ENCODE assay signal across 20 cellular contexts in the genomic region with DNA sequence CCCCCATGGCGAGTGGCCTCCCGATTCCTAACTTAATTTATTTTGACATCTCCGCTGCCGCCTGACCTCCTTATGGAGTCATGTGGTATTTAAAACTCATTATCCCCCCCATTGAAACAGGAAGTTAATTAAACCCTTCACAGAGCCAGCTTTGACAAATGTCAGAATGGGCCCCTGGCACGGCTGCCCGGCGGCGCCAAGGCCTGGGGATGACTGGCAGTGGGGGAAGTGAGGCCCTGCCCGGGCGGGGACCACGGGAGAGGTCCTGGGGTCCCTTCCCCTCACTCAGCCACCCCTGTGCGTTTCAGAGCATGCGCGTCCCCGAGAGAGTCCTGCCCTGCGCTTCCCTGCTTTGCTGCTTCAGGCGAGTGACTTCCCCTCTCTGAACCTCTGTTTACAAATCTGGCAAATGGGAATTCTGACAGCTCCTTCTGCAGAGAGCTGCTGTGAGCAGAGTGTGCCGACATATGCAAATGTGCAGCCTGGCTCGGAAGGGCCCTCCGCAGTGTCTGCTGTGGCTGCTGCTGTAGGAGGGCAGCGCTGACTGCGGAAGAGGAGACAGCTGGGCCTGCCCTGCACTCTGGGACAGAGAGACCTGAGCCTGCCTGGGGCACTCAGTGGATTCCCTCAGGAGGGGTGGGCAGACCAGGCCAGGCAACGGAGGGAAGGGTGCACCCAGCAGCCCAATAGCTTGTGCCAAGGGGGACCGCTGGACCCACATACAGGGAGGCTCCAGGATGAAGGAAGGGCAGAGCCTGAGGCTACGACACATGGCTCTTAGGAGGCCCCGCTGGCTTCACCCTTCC. TPM values are rescaled to one million over a fixed set of nuclear protein-coding genes. Genes with fewer than 3 reads are reported as not detected.
DNase-seq lines count a peak whose midpoint lies in the region; ATAC-seq, FAIRE-seq and TF ChIP-seq lines count a peak whose summit lies in the region.
"Had no signal": no experiment of that assay in that cellular context is flagged by ENCODE, and none has a peak within 500 bp of the region (broad histone marks: within the 10 kb centered on the region; RNA-seq: fewer than 3 reads in every experiment).

No MANE protein-coding gene starts in this region.

- H3K36me3 Mint-ChIP-seq in stimulated activated naive B cell treated with anti-CD40 and anti-IgM and Interleukin-4, amounts not matched to agents 10 μg/mL and 1 μg/mL and 100 μg/mL, for 72 hours: no peaks in the 10 kb centered on the region

- no peaks in the 10 kb centered on the region for H3K9me3 ChIP-seq in HepG2 (ENCODE audit: low read length)
- H3K9me3 ChIP-seq in right lobe of liver: no peaks in the 10 kb centered on the region
- no peaks in the 10 kb centered on the region for H3K9me3 ChIP-seq in K562 (replicated peaks; ENCODE audit: control insufficient read depth, insufficient read depth, low read depth, low read length)
- H3K9me3 ChIP-seq: SJSA1, tibial artery had no signal

- TF ChIP-seq CTCF in HepG2 (CRISPR knock-in tag; IDR thresholded peaks at IDR 0.05) (no peak), right lobe of liver (IDR thresholded peaks at IDR 0.05) (no peak), K562 (IDR thresholded peaks at IDR 0.05 in 2 of 3, conservative IDR thresholded peaks at IDR 0.05 in 1 of 3; ENCODE audit: insufficient read depth in 2 of 3, low read depth in 1 of 3, low read length in 3 of 3) (no peak), dorsolateral prefrontal cortex (IDR thresholded peaks at IDR 0.05 in 54 of 56, conservative IDR thresholded peaks at IDR 0.05 in 2 of 56; ENCODE audit: low read depth in 1 of 56, partially characterized antibody in 56 of 56) (no peak)

- H3K27me3 Mint-ChIP-seq in stimulated activated naive B cell treated with anti-CD40 and anti-IgM and Interleukin-4, amounts not matched to agents 10 μg/mL and 1 μg/mL and 100 μg/mL, for 72 hours: peaks cover 0 to 13% of the 10 kb centered on the region in 2 donors

- H3K4me2 ChIP-seq in HepG2 (ENCODE audit: low read depth, low read length) (no peak overlapping the region), K562 (ENCODE audit: insufficient read depth, low read length) (no peak overlapping the region)

- BruUV-seq in HepG2 (replicated peaks; lab: Mats Ljungman, UMichigan) (no TSS peak), K562 (replicated peaks; lab: Mats Ljungman, UMichigan) (no TSS peak)

- H2AFZ ChIP-seq in HepG2 (ENCODE audit: low read length): no peak overlapping the region
- peak overlapping the region; percentile 4; the same call in 1 of the 2 replicates for H2AFZ ChIP-seq in K562 (ENCODE audit: low read depth, low read length)

- H3K27ac ChIP-seq in HepG2 (ENCODE audit: extremely low read length, insufficient read depth, low read length): no peak overlapping the region
- H3K27ac ChIP-seq in right lobe of liver: no peak overlapping the region
- H3K27ac ChIP-seq in K562 (ENCODE audit: extremely low read depth, low read depth, low read length): no peak overlapping the region
- H3K27ac ChIP-seq in dorsolateral prefrontal cortex: peak overlapping the region in 1 of 59 donors; percentile 44
- H3K27ac ChIP-seq: SJSA1, tibial artery had no signal

- H3K27me3 ChIP-seq in HepG2 (ENCODE audit: control insufficient read depth in 1 of 2, insufficient read depth in 2 of 2, low read length in 2 of 2) (peaks cover 32 to 85% of the 10 kb centered on the region in 2 experiments), right lobe of liver (no peaks in the 10 kb centered on the region), K562 (ENCODE audit: control insufficient read depth in 2 of 2, insufficient read depth in 2 of 2, low read length in 2 of 2) (no peaks in the 10 kb centered on the region), dorsolateral prefrontal cortex (no peaks in the 10 kb centered on the region)
- H3K27me3 ChIP-seq: SJSA1 had no signal

- no peaks in the 10 kb centered on the region for H3K9me1 ChIP-seq in K562 (ENCODE audit: control insufficient read depth, insufficient read depth, low read length)

- H3K36me3 ChIP-seq in HepG2 (replicated peaks in 1 of 2; ENCODE audit: control insufficient read depth in 1 of 2, insufficient read depth in 2 of 2, low read length in 2 of 2) (no peaks in the 10 kb centered on the region), right lobe of liver (no peaks in the 10 kb centered on the region), K562 (ENCODE audit: control insufficient read depth, insufficient read depth, low read length) (no peaks in the 10 kb centered on the region)
- H3K36me3 ChIP-seq: SJSA1, tibial artery had no signal

- no peak for ATAC-seq in HepG2
- no peak for ATAC-seq in right lobe of liver
- no peak for ATAC-seq in K562
- no peak for ATAC-seq in stimulated activated naive B cell treated with anti-CD40 and anti-IgM and Interleukin-4, amounts not matched to agents 10 μg/mL and 1 μg/mL and 100 μg/mL, for 72 hours (replicated peaks)
- ATAC-seq: left cardiac atrium had no signal

- no peaks in the 10 kb centered on the region for H3K9me3 Mint-ChIP-seq in stimulated activated naive B cell treated with anti-CD40 and anti-IgM and Interleukin-4, amounts not matched to agents 10 μg/mL and 1 μg/mL and 100 μg/mL, for 72 hours

- TF ChIP-seq POLR2A in HepG2 (IDR thresholded peaks at IDR 0.05; ENCODE audit: insufficient read depth in 1 of 2, low read depth in 2 of 2, low read length in 2 of 2): no peak
- TF ChIP-seq POLR2A in right lobe of liver (IDR thresholded peaks at IDR 0.05): no peak
- no peak for TF ChIP-seq POLR2A in K562 (conservative IDR thresholded peaks at IDR 0.05)

- TF ChIP-seq EP300 in HepG2 (IDR thresholded peaks at IDR 0.05; ENCODE audit: low read depth in 2 of 2, low read length in 2 of 2): no peak
- TF ChIP-seq EP300 in HepG2 (CRISPR knock-in tag; IDR thresholded peaks at IDR 0.05; ENCODE audit: borderline replicate concordance): no peak
- no peak for TF ChIP-seq EP300 in K562 (IDR thresholded peaks at IDR 0.05; ENCODE audit: low read length)

- DNase-seq in HepG2 (ENCODE audit: low spot score): no peak
- DNase-seq in right lobe of liver: no peak
- DNase-seq in NOMO-1 treated with DMSO at 0.1 percent for 48 hours (lab: John Stamatoyannopoulos, UW; ENCODE audit: unreplicated experiment): peak; percentile 92
- DNase-seq in K562 (ENCODE audit: extremely low read depth in 1 of 4, low spot score in 3 of 4): no peak
- DNase-seq in stimulated activated naive B cell treated with anti-CD40 and anti-IgM and Interleukin-4, amounts not matched to agents 10 μg/mL and 1 μg/mL and 100 μg/mL, for 72 hours: no peak
- no peak for DNase-seq in stimulated activated CD4-positive, alpha-beta T cell treated with anti-CD3 and anti-CD28 coated beads, Interleukin-4, amount 100 ng/mL, for 1 hour
- DNase-seq in SHP77 treated with DMSO at 0.1 percent for 48 hours (lab: John Stamatoyannopoulos, UW): no peak
- no peak for DNase-seq in dorsolateral prefrontal cortex
- DNase-seq: activated CD4-positive, alpha-beta T cell treated with anti-CD3 and anti-CD28 coated beads, Interleukin-2, amount 50 U/mL, for 4 hours; activated T-cell treated with anti-CD3 and anti-CD28 coated beads, Interleukin-2, amount 50 U/mL, for 48 hours; caudate nucleus; endodermal cell; H7; left cardiac atrium; NCI-H82; occipital lobe; stimulated activated CD4-positive, alpha-beta T cell treated with anti-CD3 and anti-CD28 coated beads, Interleukin-4, amount 100 ng/mL, for 4 hours; tibial artery had no signal

- TF ChIP-seq RAD21 in HepG2 (CRISPR knock-in tag; IDR thresholded peaks at IDR 0.05) (no peak), K562 (CRISPR knock-in tag; conservative IDR thresholded peaks at IDR 0.05 in 1 of 2, IDR thresholded peaks at IDR 0.05 in 1 of 2) (no peak)

- intact Hi-C loops in HepG2 (cut with micrococcal nuclease; ENCODE audit: unreplicated experiment): no loop called here
- intact Hi-C loops in right lobe of liver (cut with DNase I): no loop called here
- intact Hi-C loops in K562 (cut with micrococcal nuclease): no loop called here
- intact Hi-C loops in dorsolateral prefrontal cortex (cut with DNase I): loop anchor here in 1 of 2 donors (10.0 kb wide), 1 partner anchor 366 kb away; the partner anchor contains the start of gene APRT

- H3K4me3 ChIP-seq in HepG2 (replicated peaks in 1 of 3; ENCODE audit: insufficient read depth in 1 of 3, low read depth in 2 of 3, low read length in 3 of 3): no peak overlapping the region
- H3K4me3 ChIP-seq in right lobe of liver: no peak overlapping the region
- H3K4me3 ChIP-seq in K562: no peak overlapping the region
- H3K4me3 ChIP-seq in dorsolateral prefrontal cortex: no peak overlapping the region
- H3K4me3 ChIP-seq: SJSA1, tibial artery had no signal

- in situ Hi-C loops in HepG2 (cut with HindIII; ENCODE audit: extremely low pct_ligation_motif_present, low pct_unique_long_range_greater_than_20kb): no loop called here
- in situ Hi-C loops in K562 (cut with MboI): loop anchor here (10.0 kb wide), 1 partner anchor 76 kb away; no protein-coding TSS in a partner anchor

- H3K4me1 Mint-ChIP-seq in stimulated activated naive B cell treated with anti-CD40 and anti-IgM and Interleukin-4, amounts not matched to agents 10 μg/mL and 1 μg/mL and 100 μg/mL, for 72 hours: peaks cover 24 to 42% of the 10 kb centered on the region in 2 donors
- H3K4me1 Mint-ChIP-seq: endodermal cell had no signal

- H4K20me1 ChIP-seq in HepG2 (ENCODE audit: insufficient read depth, low read length): no peaks in the 10 kb centered on the region; the same call in 1 of the 2 replicates
- H4K20me1 ChIP-seq in K562 (replicated peaks; ENCODE audit: control insufficient read depth, insufficient read depth, low read length): no peaks in the 10 kb centered on the region

- H3K79me2 ChIP-seq in HepG2 (ENCODE audit: insufficient read depth, low read length) (no peaks in the 10 kb centered on the region), K562 (ENCODE audit: control insufficient read depth, insufficient read depth, low read length) (peaks cover 8% of the 10 kb centered on the region)

- H3K4me3 Mint-ChIP-seq in stimulated activated naive B cell treated with anti-CD40 and anti-IgM and Interleukin-4, amounts not matched to agents 10 μg/mL and 1 μg/mL and 100 μg/mL, for 72 hours: peak overlapping the region in 1 of 2 donors; percentile 60
- H3K4me3 Mint-ChIP-seq: endodermal cell had no signal

- POLR2A ChIA-PET in HepG2 (lab: Yijun Ruan, JAX): interaction anchor here (1.6 kb wide), 1 partner anchor 39 kb away, joined by 8 read pairs; no protein-coding TSS in a partner anchor
- POLR2A ChIA-PET in K562 (lab: Yijun Ruan, JAX): interaction anchor here (0.7 to 1.1 kb wide), 2 partner anchors 11 to 18 kb away, joined by 3 read pairs; no protein-coding TSS in a partner anchor

- H3K27ac Mint-ChIP-seq in stimulated activated naive B cell treated with anti-CD40 and anti-IgM and Interleukin-4, amounts not matched to agents 10 μg/mL and 1 μg/mL and 100 μg/mL, for 72 hours: peak overlapping the region; percentile 10
- H3K27ac Mint-ChIP-seq: endodermal cell had no signal

- no peak overlapping the region for H3K9ac ChIP-seq in HepG2 (ENCODE audit: insufficient read depth, low read depth, low read length)
- peak overlapping the region in 1 of 2 experiments; percentile 73; a peak in 1 of 4 replicates for H3K9ac ChIP-seq in K562 (ENCODE audit: insufficient read depth in 1 of 2, low read depth in 2 of 2, low read length in 2 of 2)

- CTCF ChIA-PET in HepG2 (lab: Yijun Ruan, JAX; ENCODE audit: low intra/inter-chr PET ratio, low total read pairs): interaction anchor here (0.7 kb wide), 1 partner anchor 79 kb away, joined by 3 read pairs; no protein-coding TSS in a partner anchor
- CTCF ChIA-PET in K562 (lab: Yijun Ruan, JAX; ENCODE audit: low intra/inter-chr PET ratio): no interaction called here

- 54% methylated on average over 20 of the region's 26 CpGs for WGBS in HepG2 (ENCODE audit: low lambda C conversion rate)
- WGBS in right lobe of liver (ENCODE audit: insufficient coverage, low coverage, low lambda C conversion rate, missing lambda C conversion rate): 33% methylated on average over 1 of the region's 26 CpGs
- WGBS in K562 (ENCODE audit: insufficient coverage, low coverage, missing lambda C conversion rate): 64% methylated on average over 23 of the region's 26 CpGs

- peaks cover 11% of the 10 kb centered on the region for H3K4me1 ChIP-seq in HepG2 (ENCODE audit: insufficient read depth, low read length)
- peaks cover 0 to 5% (median 0%) of the 10 kb centered on the region in 4 donors for H3K4me1 ChIP-seq in right lobe of liver
- H3K4me1 ChIP-seq in K562 (replicated peaks in 1 of 2; ENCODE audit: control insufficient read depth in 2 of 2, insufficient read depth in 2 of 2, low read length in 2 of 2): peaks cover 25 to 82% of the 10 kb centered on the region in 2 experiments

- no peak for FAIRE-seq in HepG2 (lab: Jason Lieb, UNC)
- FAIRE-seq in K562 (lab: Jason Lieb, UNC): no peak
- FAIRE-seq: TTC549 had no signal

RNA-seq across cellular contexts. Expression of gene ZFPM1, which starts 4.4 kb away (rescaled TPM):
- total RNA-seq in HepG2 (2016; rRNA removed; fragmentation: Illumina TruSeq; extraction: Trizol): 3.4 and 3.8 TPM in 2 replicates
- total RNA-seq in HepG2 (2016; cell fraction: cytosol; rRNA removed; fragmentation: Illumina TruSeq; extraction: Trizol; ENCODE audit: low read depth): 0.81 and 2.1 TPM in 2 replicates
- 3.4 and 3.9 TPM in 2 replicates for total RNA-seq in HepG2 (2016; cell fraction: insoluble cytoplasmic fraction; rRNA removed; fragmentation: Illumina TruSeq; extraction: Trizol)
- 3.4 and 4.3 TPM in 2 replicates for total RNA-seq in HepG2 (2016; cell fraction: membrane; rRNA removed; fragmentation: Illumina TruSeq; extraction: Trizol)
- 3.4 and 6.6 TPM in 2 replicates for total RNA-seq in HepG2 (2016; cell fraction: nucleus; rRNA removed; fragmentation: Illumina TruSeq; extraction: Trizol)
- polyA plus RNA-seq in HepG2 (2011; rRNA removed): 1.3 and 1.7 TPM in 2 replicates
- polyA plus RNA-seq in HepG2 (2011; cell fraction: cytosol; rRNA removed): 0.79 and 1.3 TPM in 2 replicates
- 7.1 and 7.6 TPM in 2 replicates for polyA plus RNA-seq in HepG2 (2011; cell fraction: nucleus; rRNA removed)
- 7.2 and 7.6 TPM in 2 replicates for polyA plus RNA-seq in HepG2 (2012)
- polyA plus RNA-seq in HepG2 (2016; cell fraction: cytosol; fragmentation: Illumina TruSeq; extraction: Trizol; ENCODE audit: low read depth): 1.2 TPM in 2 replicates
- polyA plus RNA-seq in HepG2 (2016; cell fraction: insoluble cytoplasmic fraction; fragmentation: Illumina TruSeq; extraction: Trizol; ENCODE audit: low read depth): 3.7 and 8.7 TPM in 2 replicates
- polyA plus RNA-seq in HepG2 (2016; cell fraction: membrane; fragmentation: Illumina TruSeq; extraction: Trizol; ENCODE audit: low read depth): 2.7 and 4.8 TPM in 2 replicates
- polyA plus RNA-seq in HepG2 (2016; cell fraction: nucleus; fragmentation: Illumina TruSeq; extraction: Trizol; ENCODE audit: insufficient read depth, low read depth): 14.0 and 14.3 TPM in 2 replicates
- 0.98 and 4.2 TPM in 2 replicates for polyA minus RNA-seq in HepG2 (2011; rRNA and poly(A)+ RNA removed; ENCODE audit: low replicate concordance)
- polyA minus RNA-seq in HepG2 (2011; cell fraction: cytosol; rRNA and poly(A)+ RNA removed): 2.7 and 6.6 TPM in 2 replicates
- 5.0 and 7.5 TPM in 2 replicates for polyA minus RNA-seq in HepG2 (2011; cell fraction: nucleus; rRNA and poly(A)+ RNA removed)
- total RNA-seq in right lobe of liver: 10 to 100 TPM in 2 of 6 experiments, 1 to 10 TPM in 4; 3.8 to 15.5 (median 8.3) TPM
- 14.4 and 38.8 TPM in 2 replicates for total RNA-seq in K562 (2011; cell fraction: chromatin; rRNA removed; ENCODE audit: low replicate concordance)
- 25.3 and 27.9 TPM in 2 replicates for total RNA-seq in K562 (2011; cell fraction: nucleolus; rRNA removed)
- 16.8 and 18.9 TPM in 2 replicates for total RNA-seq in K562 (2011; cell fraction: nucleoplasm; rRNA removed)
- total RNA-seq in K562 (2014; rRNA removed): 4.5 and 8.7 TPM in 2 replicates
- 0.26 and 0.47 TPM in 2 replicates for total RNA-seq in K562 (2014; rRNA removed; fragmentation: Illumina TruSeq; extraction: Trizol)
- 3.2 and 4.5 TPM in 2 replicates for total RNA-seq in K562 (2015; rRNA removed; fragmentation: Illumina TruSeq; extraction: Trizol)
- total RNA-seq in K562 (2021): 32.7 and 35.9 TPM in 2 replicates
- polyA plus RNA-seq in K562 (2011; rRNA removed): 0.88 and 1.4 TPM in 2 replicates
- polyA plus RNA-seq in K562 (2011; cell fraction: cytosol; rRNA removed): 0.81 and 4.8 TPM in 2 replicates
- polyA plus RNA-seq in K562 (2011; cell fraction: nucleus; rRNA removed): 3.4 and 13.6 TPM in 2 replicates
- polyA plus RNA-seq in K562 (2012): 7.9 and 12.2 TPM in 2 replicates
- 1.2 and 5.1 TPM in 2 replicates for polyA plus RNA-seq in K562 (2014; fragmentation: Illumina TruSeq; extraction: Trizol)
- polyA plus RNA-seq in K562 (2014; fragmentation: Nextera tagmentation; extraction: Ambion mirVana): under 1 TPM; 0.03 to 0.11 TPM
- polyA plus RNA-seq in K562 (2014; rRNA removed): 4.7 and 5.5 TPM in 2 replicates
- 0.30 and 1.1 TPM in 2 replicates for polyA minus RNA-seq in K562 (2011; rRNA and poly(A)+ RNA removed)
- polyA minus RNA-seq in K562 (2011; cell fraction: cytosol; rRNA and poly(A)+ RNA removed): 12.3 and 14.7 TPM in 2 replicates
- 7.7 and 10.1 TPM in 2 replicates for polyA minus RNA-seq in K562 (2011; cell fraction: nucleus; rRNA and poly(A)+ RNA removed)
- 10 to 100 TPM in 21 of 120 experiments, 1 to 10 TPM in 99; 4.0 to 14.7 (median 7.2) TPM for total RNA-seq in dorsolateral prefrontal cortex

Comparison
In these comparisons a context has a peak if more than half of its experiments do, and no peak if none do; other contexts are left out.
1. Of the 241 proteins assayed by ChIP-seq in both HepG2 and K562: peak only in HepG2: none; only in K562: CBX1; in both: none; in neither: 238; mixed calls (peak in some experiments, not most) for 2.